In the genomic region with DNA sequence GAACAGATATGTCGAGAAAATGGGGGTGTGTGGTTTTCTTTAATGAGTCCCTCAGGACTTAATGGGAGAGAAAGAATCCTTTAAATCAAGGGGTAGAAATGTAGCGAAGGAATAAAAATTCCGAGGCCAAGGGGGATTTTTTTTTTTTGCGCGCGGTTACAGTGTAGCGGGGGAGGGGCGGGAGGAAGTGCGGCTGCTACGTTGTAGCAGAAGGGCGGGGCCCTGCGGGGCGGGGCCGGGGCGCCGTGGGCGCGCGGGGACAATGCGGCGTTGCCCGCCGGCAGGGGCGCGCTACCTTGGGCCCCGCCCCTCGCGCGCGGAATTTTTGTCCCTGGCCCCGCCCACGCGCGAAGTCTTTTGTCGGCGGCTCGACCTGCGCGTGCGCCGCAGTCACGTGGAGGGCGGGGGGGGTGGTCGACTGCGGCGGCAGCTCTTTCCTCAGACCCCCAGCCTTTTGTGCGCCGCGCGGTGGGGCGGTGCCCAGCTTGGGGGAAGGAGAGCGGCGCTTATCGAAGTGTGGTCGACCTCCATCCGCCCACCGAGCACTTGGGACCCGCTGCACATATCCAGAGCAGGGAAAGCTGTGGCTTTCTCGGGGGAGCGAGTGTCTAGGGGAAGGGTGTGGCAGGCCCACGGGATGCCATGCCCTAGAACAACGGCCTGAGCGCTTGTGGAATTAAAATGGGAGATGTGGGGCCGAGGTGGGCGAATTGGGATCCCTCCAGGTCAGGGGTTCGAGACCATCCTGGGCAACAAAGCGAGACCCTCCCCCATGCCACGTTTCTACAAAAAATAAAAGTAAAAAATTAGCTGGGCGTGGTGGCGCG, we compare ENCODE assay signal across 1 cellular context.
TF ChIP-seq lines count a peak whose summit lies in the region.

No MANE protein-coding gene starts in this region.

TF ChIP-seq in K562, 482 proteins besides CTCF, POLR2A, EP300 and RAD21 (continued from another document and continues in another):
- TF ChIP-seq, protein P1, sequence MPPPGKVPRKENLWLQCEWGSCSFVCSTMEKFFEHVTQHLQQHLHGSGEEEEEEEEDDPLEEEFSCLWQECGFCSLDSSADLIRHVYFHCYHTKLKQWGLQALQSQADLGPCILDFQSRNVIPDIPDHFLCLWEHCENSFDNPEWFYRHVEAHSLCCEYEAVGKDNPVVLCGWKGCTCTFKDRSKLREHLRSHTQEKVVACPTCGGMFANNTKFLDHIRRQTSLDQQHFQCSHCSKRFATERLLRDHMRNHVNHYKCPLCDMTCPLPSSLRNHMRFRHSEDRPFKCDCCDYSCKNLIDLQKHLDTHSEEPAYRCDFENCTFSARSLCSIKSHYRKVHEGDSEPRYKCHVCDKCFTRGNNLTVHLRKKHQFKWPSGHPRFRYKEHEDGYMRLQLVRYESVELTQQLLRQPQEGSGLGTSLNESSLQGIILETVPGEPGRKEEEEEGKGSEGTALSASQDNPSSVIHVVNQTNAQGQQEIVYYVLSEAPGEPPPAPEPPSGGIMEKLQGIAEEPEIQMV (tag; conservative IDR thresholded peaks at IDR 0.05; ENCODE audit: low read depth) = no peak
- no peak for TF ChIP-seq CREBBP (IDR thresholded peaks at IDR 0.05; ENCODE audit: low read depth, low read length)
- no peak for TF ChIP-seq TSC22D4 (tag; IDR thresholded peaks at IDR 0.05)
- TF ChIP-seq, protein P2, sequence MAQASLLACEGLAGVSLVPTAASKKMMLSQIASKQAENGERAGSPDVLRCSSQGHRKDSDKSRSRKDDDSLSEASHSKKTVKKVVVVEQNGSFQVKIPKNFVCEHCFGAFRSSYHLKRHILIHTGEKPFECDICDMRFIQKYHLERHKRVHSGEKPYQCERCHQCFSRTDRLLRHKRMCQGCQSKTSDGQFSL (CRISPR knock-in tag; IDR thresholded peaks at IDR 0.05) = peak; percentile 99
- TF ChIP-seq, protein P2 (tag; IDR thresholded peaks at IDR 0.05) = peak in 1 of 2 experiments; percentile 98; a peak in 2 of 4 replicates
- no peak for TF ChIP-seq KLF16 (IDR thresholded peaks at IDR 0.05)
- TF ChIP-seq GATAD2B (IDR thresholded peaks at IDR 0.05; ENCODE audit: borderline replicate concordance) = peak; percentile 94; the same call in 1 of the 2 replicates
- TF ChIP-seq TCF7L2 (IDR thresholded peaks at IDR 0.05; ENCODE audit: low read depth, low read length) = no peak
- TF ChIP-seq, protein P3, sequence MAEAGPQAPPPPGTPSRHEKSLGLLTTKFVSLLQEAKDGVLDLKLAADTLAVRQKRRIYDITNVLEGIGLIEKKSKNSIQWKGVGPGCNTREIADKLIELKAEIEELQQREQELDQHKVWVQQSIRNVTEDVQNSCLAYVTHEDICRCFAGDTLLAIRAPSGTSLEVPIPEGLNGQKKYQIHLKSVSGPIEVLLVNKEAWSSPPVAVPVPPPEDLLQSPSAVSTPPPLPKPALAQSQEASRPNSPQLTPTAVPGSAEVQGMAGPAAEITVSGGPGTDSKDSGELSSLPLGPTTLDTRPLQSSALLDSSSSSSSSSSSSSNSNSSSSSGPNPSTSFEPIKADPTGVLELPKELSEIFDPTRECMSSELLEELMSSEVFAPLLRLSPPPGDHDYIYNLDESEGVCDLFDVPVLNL (CRISPR knock-in tag; IDR thresholded peaks at IDR 0.05; ENCODE audit: low read depth) = peak; percentile 69; the same call in 1 of the 2 replicates
- TF ChIP-seq BRF1 (IDR thresholded peaks at IDR 0.05; ENCODE audit: borderline replicate concordance, extremely low read depth, insufficient read length) = no peak
- TF ChIP-seq PHF21A (IDR thresholded peaks at IDR 0.05; ENCODE audit: borderline replicate concordance, low read depth) = no peak
- TF ChIP-seq, protein P4, sequence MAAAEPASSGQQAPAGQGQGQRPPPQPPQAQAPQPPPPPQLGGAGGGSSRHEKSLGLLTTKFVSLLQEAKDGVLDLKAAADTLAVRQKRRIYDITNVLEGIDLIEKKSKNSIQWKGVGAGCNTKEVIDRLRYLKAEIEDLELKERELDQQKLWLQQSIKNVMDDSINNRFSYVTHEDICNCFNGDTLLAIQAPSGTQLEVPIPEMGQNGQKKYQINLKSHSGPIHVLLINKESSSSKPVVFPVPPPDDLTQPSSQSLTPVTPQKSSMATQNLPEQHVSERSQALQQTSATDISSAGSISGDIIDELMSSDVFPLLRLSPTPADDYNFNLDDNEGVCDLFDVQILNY (CRISPR knock-in tag; IDR thresholded peaks at IDR 0.05) = peak; percentile 68; the same call in 1 of the 2 replicates
- TF ChIP-seq NR2C2 (CRISPR knock-in tag; IDR thresholded peaks at IDR 0.05) = peak; percentile 66
- TF ChIP-seq NR2C2 (tag; IDR thresholded peaks at IDR 0.05) = no peak; the same call in none of the 2 replicates
- TF ChIP-seq MCM3 (IDR thresholded peaks at IDR 0.05) = no peak
- TF ChIP-seq, protein P5, sequence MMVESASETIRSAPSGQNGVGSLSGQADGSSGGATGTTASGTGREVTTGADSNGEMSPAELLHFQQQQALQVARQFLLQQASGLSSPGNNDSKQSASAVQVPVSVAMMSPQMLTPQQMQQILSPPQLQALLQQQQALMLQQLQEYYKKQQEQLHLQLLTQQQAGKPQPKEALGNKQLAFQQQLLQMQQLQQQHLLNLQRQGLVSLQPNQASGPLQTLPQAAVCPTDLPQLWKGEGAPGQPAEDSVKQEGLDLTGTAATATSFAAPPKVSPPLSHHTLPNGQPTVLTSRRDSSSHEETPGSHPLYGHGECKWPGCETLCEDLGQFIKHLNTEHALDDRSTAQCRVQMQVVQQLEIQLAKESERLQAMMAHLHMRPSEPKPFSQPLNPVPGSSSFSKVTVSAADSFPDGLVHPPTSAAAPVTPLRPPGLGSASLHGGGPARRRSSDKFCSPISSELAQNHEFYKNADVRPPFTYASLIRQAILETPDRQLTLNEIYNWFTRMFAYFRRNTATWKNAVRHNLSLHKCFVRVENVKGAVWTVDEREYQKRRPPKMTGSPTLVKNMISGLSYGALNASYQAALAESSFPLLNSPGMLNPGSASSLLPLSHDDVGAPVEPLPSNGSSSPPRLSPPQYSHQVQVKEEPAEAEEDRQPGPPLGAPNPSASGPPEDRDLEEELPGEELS (CRISPR knock-in tag; IDR thresholded peaks at IDR 0.05; ENCODE audit: borderline replicate concordance) = no peak
- TF ChIP-seq SIN3B (IDR thresholded peaks at IDR 0.05; ENCODE audit: low read depth) = no peak; the same call in 1 of the 2 replicates
- no peak for TF ChIP-seq MCM2 (IDR thresholded peaks at IDR 0.05; ENCODE audit: low read depth)
- no peak for TF ChIP-seq NCOA4 (IDR thresholded peaks at IDR 0.05; ENCODE audit: partially characterized antibody)
- TF ChIP-seq, protein P6, sequence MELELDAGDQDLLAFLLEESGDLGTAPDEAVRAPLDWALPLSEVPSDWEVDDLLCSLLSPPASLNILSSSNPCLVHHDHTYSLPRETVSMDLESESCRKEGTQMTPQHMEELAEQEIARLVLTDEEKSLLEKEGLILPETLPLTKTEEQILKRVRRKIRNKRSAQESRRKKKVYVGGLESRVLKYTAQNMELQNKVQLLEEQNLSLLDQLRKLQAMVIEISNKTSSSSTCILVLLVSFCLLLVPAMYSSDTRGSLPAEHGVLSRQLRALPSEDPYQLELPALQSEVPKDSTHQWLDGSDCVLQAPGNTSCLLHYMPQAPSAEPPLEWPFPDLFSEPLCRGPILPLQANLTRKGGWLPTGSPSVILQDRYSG (tag; conservative IDR thresholded peaks at IDR 0.05; ENCODE audit: low read depth) = no peak
- TF ChIP-seq, protein P7, sequence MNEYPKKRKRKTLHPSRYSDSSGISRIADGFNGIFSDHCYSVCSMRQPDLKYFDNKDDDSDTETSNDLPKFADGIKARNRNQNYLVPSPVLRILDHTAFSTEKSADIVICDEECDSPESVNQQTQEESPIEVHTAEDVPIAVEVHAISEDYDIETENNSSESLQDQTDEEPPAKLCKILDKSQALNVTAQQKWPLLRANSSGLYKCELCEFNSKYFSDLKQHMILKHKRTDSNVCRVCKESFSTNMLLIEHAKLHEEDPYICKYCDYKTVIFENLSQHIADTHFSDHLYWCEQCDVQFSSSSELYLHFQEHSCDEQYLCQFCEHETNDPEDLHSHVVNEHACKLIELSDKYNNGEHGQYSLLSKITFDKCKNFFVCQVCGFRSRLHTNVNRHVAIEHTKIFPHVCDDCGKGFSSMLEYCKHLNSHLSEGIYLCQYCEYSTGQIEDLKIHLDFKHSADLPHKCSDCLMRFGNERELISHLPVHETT (CRISPR knock-in tag; conservative IDR thresholded peaks at IDR 0.05 in 1 of 2, IDR thresholded peaks at IDR 0.05 in 1 of 2) = peak in 1 of 2 experiments; percentile 59; a peak in 1 of 4 replicates
- TF ChIP-seq, protein P8, sequence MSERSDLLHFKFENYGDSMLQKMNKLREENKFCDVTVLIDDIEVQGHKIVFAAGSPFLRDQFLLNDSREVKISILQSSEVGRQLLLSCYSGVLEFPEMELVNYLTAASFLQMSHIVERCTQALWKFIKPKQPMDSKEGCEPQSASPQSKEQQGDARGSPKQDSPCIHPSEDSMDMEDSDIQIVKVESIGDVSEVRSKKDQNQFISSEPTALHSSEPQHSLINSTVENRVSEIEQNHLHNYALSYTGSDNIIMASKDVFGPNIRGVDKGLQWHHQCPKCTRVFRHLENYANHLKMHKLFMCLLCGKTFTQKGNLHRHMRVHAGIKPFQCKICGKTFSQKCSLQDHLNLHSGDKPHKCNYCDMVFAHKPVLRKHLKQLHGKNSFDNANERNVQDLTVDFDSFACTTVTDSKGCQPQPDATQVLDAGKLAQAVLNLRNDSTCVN (CRISPR knock-in tag; IDR thresholded peaks at IDR 0.05) = peak; percentile 74; the same call in 1 of the 2 replicates
- no peak for TF ChIP-seq TAF9B (IDR thresholded peaks at IDR 0.05; ENCODE audit: partially characterized antibody)
- TF ChIP-seq POLR3G (IDR thresholded peaks at IDR 0.05; ENCODE audit: extremely low read depth, insufficient read length, insufficient replicate concordance) = no peak
- TF ChIP-seq NFIC (IDR thresholded peaks at IDR 0.05) = no peak; the same call in 1 of the 2 replicates
- TF ChIP-seq, protein P9, sequence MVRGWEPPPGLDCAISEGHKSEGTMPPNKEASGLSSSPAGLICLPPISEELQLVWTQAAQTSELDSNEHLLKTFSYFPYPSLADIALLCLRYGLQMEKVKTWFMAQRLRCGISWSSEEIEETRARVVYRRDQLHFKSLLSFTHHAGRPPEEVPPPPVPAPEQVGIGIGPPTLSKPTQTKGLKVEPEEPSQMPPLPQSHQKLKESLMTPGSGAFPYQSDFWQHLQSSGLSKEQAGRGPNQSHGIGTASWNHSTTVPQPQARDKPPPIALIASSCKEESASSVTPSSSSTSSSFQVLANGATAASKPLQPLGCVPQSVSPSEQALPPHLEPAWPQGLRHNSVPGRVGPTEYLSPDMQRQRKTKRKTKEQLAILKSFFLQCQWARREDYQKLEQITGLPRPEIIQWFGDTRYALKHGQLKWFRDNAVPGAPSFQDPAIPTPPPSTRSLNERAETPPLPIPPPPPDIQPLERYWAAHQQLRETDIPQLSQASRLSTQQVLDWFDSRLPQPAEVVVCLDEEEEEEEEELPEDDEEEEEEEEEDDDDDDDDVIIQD (CRISPR knock-in tag; IDR thresholded peaks at IDR 0.05) = no peak
- peak; percentile 90 for TF ChIP-seq SPI1 (IDR thresholded peaks at IDR 0.05; ENCODE audit: borderline replicate concordance, low read depth, low read length)
- TF ChIP-seq, protein P10, sequence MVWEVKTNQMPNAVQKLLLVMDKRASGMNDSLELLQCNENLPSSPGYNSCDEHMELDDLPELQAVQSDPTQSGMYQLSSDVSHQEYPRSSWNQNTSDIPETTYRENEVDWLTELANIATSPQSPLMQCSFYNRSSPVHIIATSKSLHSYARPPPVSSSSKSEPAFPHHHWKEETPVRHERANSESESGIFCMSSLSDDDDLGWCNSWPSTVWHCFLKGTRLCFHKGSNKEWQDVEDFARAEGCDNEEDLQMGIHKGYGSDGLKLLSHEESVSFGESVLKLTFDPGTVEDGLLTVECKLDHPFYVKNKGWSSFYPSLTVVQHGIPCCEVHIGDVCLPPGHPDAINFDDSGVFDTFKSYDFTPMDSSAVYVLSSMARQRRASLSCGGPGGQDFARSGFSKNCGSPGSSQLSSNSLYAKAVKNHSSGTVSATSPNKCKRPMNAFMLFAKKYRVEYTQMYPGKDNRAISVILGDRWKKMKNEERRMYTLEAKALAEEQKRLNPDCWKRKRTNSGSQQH (CRISPR knock-in tag; IDR thresholded peaks at IDR 0.05) = peak; percentile 95
- TF ChIP-seq MCM7 (IDR thresholded peaks at IDR 0.05) = no peak
- TF ChIP-seq NBN (IDR thresholded peaks at IDR 0.05; ENCODE audit: low read depth) = 0 out of 2 replicates have a peak, but pooled peaks have one; percentile 30
- TF ChIP-seq ILF3 (IDR thresholded peaks at IDR 0.05; ENCODE audit: borderline replicate concordance) = peak; percentile 98
- no peak for TF ChIP-seq ZNF668 (CRISPR knock-in tag; IDR thresholded peaks at IDR 0.05)
- TF ChIP-seq RBM17 (IDR thresholded peaks at IDR 0.05; ENCODE audit: borderline replicate concordance, low read depth, low read length) = no peak
- no peak for TF ChIP-seq NFE2 (IDR thresholded peaks at IDR 0.05; ENCODE audit: low read depth)
- TF ChIP-seq TARDBP (IDR thresholded peaks at IDR 0.05) = peak; percentile 84; the same call in 1 of the 2 replicates
- TF ChIP-seq TAF7 (tag; IDR thresholded peaks at IDR 0.05) = peak; percentile 64; the same call in 1 of the 2 replicates
- TF ChIP-seq EWSR1 (IDR thresholded peaks at IDR 0.05; ENCODE audit: borderline replicate concordance, low read depth, partially characterized antibody) = no peak
- TF ChIP-seq EGR1 (conservative IDR thresholded peaks at IDR 0.05) = peak; percentile 84
- TF ChIP-seq U2AF2 (optimal IDR thresholded peaks at IDR 0.05; ENCODE audit: low read depth, low read length) = no peak
- no peak for TF ChIP-seq RBM25 (IDR thresholded peaks at IDR 0.05; ENCODE audit: low read depth, low read length, severe bottlenecking)
- peak; percentile 60; the same call in 1 of the 2 replicates for TF ChIP-seq ZNF23 (CRISPR knock-in tag; IDR thresholded peaks at IDR 0.05)
- peak; percentile 57; the same call in 1 of the 2 replicates for TF ChIP-seq ELF1 (tag; IDR thresholded peaks at IDR 0.05)
- no peak for TF ChIP-seq NFIX (CRISPR knock-in tag; IDR thresholded peaks at IDR 0.05; ENCODE audit: low read depth)
- TF ChIP-seq MAFG (tag; conservative IDR thresholded peaks at IDR 0.05) = no peak
- TF ChIP-seq, protein P11, sequence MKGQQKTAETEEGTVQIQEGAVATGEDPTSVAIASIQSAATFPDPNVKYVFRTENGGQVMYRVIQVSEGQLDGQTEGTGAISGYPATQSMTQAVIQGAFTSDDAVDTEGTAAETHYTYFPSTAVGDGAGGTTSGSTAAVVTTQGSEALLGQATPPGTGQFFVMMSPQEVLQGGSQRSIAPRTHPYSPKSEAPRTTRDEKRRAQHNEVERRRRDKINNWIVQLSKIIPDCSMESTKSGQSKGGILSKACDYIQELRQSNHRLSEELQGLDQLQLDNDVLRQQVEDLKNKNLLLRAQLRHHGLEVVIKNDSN (CRISPR knock-in tag; IDR thresholded peaks at IDR 0.05) = peak; percentile 99
- TF ChIP-seq ZNF347 (CRISPR knock-in tag; IDR thresholded peaks at IDR 0.05; ENCODE audit: low read depth) = peak; percentile 79; the same call in 1 of the 2 replicates
- TF ChIP-seq GABPB2 (CRISPR knock-in tag; conservative IDR thresholded peaks at IDR 0.05) = no peak
- peak; percentile 62; the same call in 1 of the 2 replicates for TF ChIP-seq ZSCAN32 (CRISPR knock-in tag; IDR thresholded peaks at IDR 0.05)
- TF ChIP-seq PCBP1 (IDR thresholded peaks at IDR 0.05; ENCODE audit: low read depth, low read length, poor library complexity, severe bottlenecking) = peak; percentile 90
